ENCODE assay signal across 2 cellular contexts in the genomic region with DNA sequence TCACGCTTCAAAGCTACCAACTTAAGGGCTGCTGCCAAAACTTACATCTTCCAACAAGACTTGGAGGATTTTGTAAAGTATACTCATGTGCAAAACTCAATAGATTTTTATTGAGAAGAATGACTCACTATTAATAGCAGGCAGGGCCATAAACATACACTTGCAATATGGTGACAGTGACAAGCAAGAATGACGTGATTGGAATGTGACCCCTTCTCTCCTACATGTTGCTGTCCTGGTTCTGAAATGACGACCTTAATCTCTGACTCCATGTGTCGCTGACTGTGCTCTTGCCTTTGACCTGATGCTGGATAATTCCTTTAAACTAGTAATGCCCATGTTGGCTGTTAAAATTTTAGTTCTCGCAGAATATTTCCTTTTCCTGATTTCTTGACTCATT.
TF ChIP-seq lines count a peak whose summit lies in the region.

No MANE protein-coding gene starts in this region.

TF ChIP-seq in A549, 52 proteins besides CTCF, POLR2A, EP300 and RAD21 (continued from another document):
- no peak for TF ChIP-seq MYC (IDR thresholded peaks at IDR 0.05; ENCODE audit: borderline replicate concordance, low read length)
- TF ChIP-seq, protein P1, sequence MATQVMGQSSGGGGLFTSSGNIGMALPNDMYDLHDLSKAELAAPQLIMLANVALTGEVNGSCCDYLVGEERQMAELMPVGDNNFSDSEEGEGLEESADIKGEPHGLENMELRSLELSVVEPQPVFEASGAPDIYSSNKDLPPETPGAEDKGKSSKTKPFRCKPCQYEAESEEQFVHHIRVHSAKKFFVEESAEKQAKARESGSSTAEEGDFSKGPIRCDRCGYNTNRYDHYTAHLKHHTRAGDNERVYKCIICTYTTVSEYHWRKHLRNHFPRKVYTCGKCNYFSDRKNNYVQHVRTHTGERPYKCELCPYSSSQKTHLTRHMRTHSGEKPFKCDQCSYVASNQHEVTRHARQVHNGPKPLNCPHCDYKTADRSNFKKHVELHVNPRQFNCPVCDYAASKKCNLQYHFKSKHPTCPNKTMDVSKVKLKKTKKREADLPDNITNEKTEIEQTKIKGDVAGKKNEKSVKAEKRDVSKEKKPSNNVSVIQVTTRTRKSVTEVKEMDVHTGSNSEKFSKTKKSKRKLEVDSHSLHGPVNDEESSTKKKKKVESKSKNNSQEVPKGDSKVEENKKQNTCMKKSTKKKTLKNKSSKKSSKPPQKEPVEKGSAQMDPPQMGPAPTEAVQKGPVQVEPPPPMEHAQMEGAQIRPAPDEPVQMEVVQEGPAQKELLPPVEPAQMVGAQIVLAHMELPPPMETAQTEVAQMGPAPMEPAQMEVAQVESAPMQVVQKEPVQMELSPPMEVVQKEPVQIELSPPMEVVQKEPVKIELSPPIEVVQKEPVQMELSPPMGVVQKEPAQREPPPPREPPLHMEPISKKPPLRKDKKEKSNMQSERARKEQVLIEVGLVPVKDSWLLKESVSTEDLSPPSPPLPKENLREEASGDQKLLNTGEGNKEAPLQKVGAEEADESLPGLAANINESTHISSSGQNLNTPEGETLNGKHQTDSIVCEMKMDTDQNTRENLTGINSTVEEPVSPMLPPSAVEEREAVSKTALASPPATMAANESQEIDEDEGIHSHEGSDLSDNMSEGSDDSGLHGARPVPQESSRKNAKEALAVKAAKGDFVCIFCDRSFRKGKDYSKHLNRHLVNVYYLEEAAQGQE (IDR thresholded peaks at IDR 0.05), result peak; percentile 75

TF ChIP-seq in GM23338, 12 proteins besides CTCF, POLR2A, EP300 and RAD21 (continued from another document):
- TF ChIP-seq, protein P2, sequence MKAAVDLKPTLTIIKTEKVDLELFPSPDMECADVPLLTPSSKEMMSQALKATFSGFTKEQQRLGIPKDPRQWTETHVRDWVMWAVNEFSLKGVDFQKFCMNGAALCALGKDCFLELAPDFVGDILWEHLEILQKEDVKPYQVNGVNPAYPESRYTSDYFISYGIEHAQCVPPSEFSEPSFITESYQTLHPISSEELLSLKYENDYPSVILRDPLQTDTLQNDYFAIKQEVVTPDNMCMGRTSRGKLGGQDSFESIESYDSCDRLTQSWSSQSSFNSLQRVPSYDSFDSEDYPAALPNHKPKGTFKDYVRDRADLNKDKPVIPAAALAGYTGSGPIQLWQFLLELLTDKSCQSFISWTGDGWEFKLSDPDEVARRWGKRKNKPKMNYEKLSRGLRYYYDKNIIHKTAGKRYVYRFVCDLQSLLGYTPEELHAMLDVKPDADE (IDR thresholded peaks at IDR 0.05), result no peak
- TF ChIP-seq, protein P3, sequence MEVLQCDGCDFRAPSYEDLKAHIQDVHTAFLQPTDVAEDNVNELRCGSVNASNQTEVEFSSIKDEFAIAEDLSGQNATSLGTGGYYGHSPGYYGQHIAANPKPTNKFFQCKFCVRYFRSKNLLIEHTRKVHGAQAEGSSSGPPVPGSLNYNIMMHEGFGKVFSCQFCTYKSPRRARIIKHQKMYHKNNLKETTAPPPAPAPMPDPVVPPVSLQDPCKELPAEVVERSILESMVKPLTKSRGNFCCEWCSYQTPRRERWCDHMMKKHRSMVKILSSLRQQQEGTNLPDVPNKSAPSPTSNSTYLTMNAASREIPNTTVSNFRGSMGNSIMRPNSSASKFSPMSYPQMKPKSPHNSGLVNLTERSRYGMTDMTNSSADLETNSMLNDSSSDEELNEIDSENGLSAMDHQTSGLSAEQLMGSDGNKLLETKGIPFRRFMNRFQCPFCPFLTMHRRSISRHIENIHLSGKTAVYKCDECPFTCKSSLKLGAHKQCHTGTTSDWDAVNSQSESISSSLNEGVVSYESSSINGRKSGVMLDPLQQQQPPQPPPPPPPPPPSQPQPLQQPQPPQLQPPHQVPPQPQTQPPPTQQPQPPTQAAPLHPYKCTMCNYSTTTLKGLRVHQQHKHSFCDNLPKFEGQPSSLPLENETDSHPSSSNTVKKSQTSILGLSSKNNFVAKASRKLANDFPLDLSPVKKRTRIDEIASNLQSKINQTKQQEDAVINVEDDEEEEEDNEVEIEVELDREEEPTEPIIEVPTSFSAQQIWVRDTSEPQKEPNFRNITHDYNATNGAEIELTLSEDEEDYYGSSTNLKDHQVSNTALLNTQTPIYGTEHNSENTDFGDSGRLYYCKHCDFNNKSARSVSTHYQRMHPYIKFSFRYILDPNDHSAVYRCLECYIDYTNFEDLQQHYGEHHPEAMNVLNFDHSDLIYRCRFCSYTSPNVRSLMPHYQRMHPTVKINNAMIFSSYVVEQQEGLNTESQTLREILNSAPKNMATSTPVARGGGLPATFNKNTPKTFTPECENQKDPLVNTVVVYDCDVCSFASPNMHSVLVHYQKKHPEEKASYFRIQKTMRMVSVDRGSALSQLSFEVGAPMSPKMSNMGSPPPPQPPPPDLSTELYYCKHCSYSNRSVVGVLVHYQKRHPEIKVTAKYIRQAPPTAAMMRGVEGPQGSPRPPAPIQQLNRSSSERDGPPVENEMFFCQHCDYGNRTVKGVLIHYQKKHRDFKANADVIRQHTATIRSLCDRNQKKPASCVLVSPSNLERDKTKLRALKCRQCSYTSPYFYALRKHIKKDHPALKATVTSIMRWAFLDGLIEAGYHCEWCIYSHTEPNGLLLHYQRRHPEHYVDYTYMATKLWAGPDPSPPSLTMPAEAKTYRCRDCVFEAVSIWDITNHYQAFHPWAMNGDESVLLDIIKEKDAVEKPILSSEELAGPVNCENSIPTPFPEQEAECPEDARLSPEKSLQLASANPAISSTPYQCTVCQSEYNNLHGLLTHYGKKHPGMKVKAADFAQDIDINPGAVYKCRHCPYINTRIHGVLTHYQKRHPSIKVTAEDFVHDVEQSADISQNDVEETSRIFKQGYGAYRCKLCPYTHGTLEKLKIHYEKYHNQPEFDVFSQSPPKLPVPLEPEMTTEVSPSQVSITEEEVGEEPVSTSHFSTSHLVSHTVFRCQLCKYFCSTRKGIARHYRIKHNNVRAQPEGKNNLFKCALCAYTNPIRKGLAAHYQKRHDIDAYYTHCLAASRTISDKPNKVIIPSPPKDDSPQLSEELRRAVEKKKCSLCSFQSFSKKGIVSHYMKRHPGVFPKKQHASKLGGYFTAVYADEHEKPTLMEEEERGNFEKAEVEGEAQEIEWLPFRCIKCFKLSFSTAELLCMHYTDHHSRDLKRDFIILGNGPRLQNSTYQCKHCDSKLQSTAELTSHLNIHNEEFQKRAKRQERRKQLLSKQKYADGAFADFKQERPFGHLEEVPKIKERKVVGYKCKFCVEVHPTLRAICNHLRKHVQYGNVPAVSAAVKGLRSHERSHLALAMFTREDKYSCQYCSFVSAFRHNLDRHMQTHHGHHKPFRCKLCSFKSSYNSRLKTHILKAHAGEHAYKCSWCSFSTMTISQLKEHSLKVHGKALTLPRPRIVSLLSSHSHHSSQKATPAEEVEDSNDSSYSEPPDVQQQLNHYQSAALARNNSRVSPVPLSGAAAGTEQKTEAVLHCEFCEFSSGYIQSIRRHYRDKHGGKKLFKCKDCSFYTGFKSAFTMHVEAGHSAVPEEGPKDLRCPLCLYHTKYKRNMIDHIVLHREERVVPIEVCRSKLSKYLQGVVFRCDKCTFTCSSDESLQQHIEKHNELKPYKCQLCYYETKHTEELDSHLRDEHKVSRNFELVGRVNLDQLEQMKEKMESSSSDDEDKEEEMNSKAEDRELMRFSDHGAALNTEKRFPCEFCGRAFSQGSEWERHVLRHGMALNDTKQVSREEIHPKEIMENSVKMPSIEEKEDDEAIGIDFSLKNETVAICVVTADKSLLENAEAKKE (CRISPR knock-in tag; IDR thresholded peaks at IDR 0.05), result no peak
